Comparison of ENCODE assay signal across 8 cellular contexts in the genomic region with DNA sequence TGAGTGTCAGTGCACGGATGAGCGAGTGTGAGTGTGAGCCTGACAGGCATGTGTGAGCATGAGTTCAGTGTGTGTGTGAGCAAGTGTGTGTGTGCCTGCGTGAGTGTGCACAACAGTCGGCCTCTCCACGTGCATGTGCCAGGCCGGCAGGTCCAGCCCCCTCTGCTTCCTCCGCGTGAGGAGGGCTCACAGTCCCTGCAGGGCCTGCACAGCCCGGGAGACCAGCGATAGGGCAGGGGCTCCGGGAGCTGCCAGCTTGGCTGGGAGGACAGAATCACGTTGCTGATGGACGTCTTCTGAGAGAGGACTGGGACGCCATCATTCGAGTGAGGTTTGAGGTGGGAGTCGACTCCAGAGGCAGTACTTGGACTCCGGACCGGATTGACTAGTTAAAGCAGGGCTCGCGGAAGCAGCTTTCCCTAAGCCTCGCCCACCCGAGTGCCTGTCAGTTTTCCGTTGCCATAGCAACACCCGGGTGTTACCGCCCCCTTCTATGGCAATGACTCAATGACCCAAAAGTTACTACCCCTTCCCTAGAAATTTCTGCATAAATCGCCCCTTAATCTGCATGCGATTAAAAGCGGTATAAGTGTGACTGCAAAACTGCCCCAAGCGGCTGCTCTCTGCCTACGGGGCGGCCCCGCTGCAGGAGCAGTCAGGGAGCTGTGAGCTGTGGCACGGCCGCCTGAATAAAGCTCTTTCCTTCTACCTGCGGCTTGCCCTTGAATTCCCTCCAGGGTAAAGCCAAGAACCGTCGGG. TPM values are rescaled to one million over a fixed set of nuclear protein-coding genes. Genes with fewer than 3 reads are reported as not detected.
DNase-seq lines count a peak whose midpoint lies in the region; ATAC-seq and TF ChIP-seq lines count a peak whose summit lies in the region.

No MANE protein-coding gene starts in this region.

- H3K4me3 ChIP-seq in AG04449 (ENCODE audit: low read depth, low read length) (peak overlapping the region; percentile 62), duodenal mucosa (ENCODE audit: low read depth in 1 of 2, low read length in 2 of 2) (peak overlapping the region; percentile 65 to 75), lower leg skin (ENCODE audit: low read depth, poor library complexity, severe bottlenecking) (peak overlapping the region; percentile 37)

- no peaks in the 10 kb centered on the region for H3K9me3 ChIP-seq in duodenal mucosa (ENCODE audit: control insufficient read depth in 1 of 2, low read length in 2 of 2)

- DNase-seq in AG04449 (ENCODE audit: low read depth, low spot score) (no peak), HS-5 (ENCODE audit: low read depth) (peak; percentile 6), lower leg skin (ENCODE audit: low spot score in 2 of 2) (peak; percentile 55 to 84), T1000 (lab: John Stamatoyannopoulos, UW) (no peak)
- DNase-seq in activated CD4-positive, alpha-beta T cell treated with anti-CD3 and anti-CD28 coated beads, Interleukin-2, amount 10 ng/mL, durations not matched to agents 7 days and 5 days: peak; percentile 75
- DNase-seq in stimulated activated CD4-positive, alpha-beta T cell treated with anti-CD3 and anti-CD28 coated beads, Interleukin-4, amount 100 ng/mL, for 1 hour: peak; percentile 70

- H3K9ac ChIP-seq in duodenal mucosa (ENCODE audit: low read depth in 1 of 2, low read length in 2 of 2): peak overlapping the region; percentile 19 to 21

- peaks cover 5 to 6% of the 10 kb centered on the region in 2 donors for H3K4me1 ChIP-seq in duodenal mucosa (ENCODE audit: control insufficient read depth in 1 of 2, insufficient read depth in 2 of 2, low read length in 2 of 2)

- no peak for TF ChIP-seq POLR2A in lower leg skin (IDR thresholded peaks at IDR 0.05)

- peaks cover 20% of the 10 kb centered on the region for H3K27me3 Mint-ChIP-seq in activated CD4-positive, alpha-beta T cell treated with anti-CD3 and anti-CD28 coated beads, Interleukin-2, amount 10 ng/mL, durations not matched to agents 7 days and 5 days

- peaks cover 0 to 5% of the 10 kb centered on the region in 2 donors for H3K27me3 ChIP-seq in duodenal mucosa (ENCODE audit: control insufficient read depth in 1 of 2, insufficient read depth in 2 of 2, low read length in 2 of 2)

- peaks cover 18% of the 10 kb centered on the region for H3K4me1 Mint-ChIP-seq in activated CD4-positive, alpha-beta T cell treated with anti-CD3 and anti-CD28 coated beads, Interleukin-2, amount 10 ng/mL, durations not matched to agents 7 days and 5 days

- no peaks in the 10 kb centered on the region for H3K36me3 ChIP-seq in duodenal mucosa (ENCODE audit: control insufficient read depth in 1 of 2, insufficient read depth in 2 of 2, low read length in 2 of 2)

- intact Hi-C loops in lower leg skin (cut with DNase I; ENCODE audit: low total_unique reads): no loop called here

- POLR2A ChIA-PET in AG04449 (lab: Yijun Ruan, JAX): no interaction called here
- POLR2A ChIA-PET in activated CD4-positive, alpha-beta T cell treated with anti-CD3 and anti-CD28 coated beads, Interleukin-2, amount 10 ng/mL, durations not matched to agents 7 days and 5 days (lab: Charles Lee): interaction anchor here (0.9 kb wide), 1 partner anchor 429 kb away, joined by 4 read pairs; no protein-coding TSS in a partner anchor

- peak overlapping the region; percentile 94 for H3K4me3 Mint-ChIP-seq in activated CD4-positive, alpha-beta T cell treated with anti-CD3 and anti-CD28 coated beads, Interleukin-2, amount 10 ng/mL, durations not matched to agents 7 days and 5 days

- H3K9me3 Mint-ChIP-seq in activated CD4-positive, alpha-beta T cell treated with anti-CD3 and anti-CD28 coated beads, Interleukin-2, amount 10 ng/mL, durations not matched to agents 7 days and 5 days: no peaks in the 10 kb centered on the region

- no peak overlapping the region for H3K27ac ChIP-seq in duodenal mucosa (ENCODE audit: low read depth, low read length)

- no peaks in the 10 kb centered on the region for H3K36me3 Mint-ChIP-seq in activated CD4-positive, alpha-beta T cell treated with anti-CD3 and anti-CD28 coated beads, Interleukin-2, amount 10 ng/mL, durations not matched to agents 7 days and 5 days (ENCODE audit: low read depth)

- WGBS in lower leg skin, 2 donors: 1% methylated on average over 34 to 37 of the region's 37 CpGs

- peak overlapping the region; percentile 88 for H3K27ac Mint-ChIP-seq in activated CD4-positive, alpha-beta T cell treated with anti-CD3 and anti-CD28 coated beads, Interleukin-2, amount 10 ng/mL, durations not matched to agents 7 days and 5 days

- peak; percentile 55 for ATAC-seq in GM19043 (IDR thresholded peaks at IDR 0.05; ENCODE audit: low read depth, unreplicated experiment)

- no peak for TF ChIP-seq CTCF in AG04449 (IDR thresholded peaks at IDR 0.05; ENCODE audit: insufficient read depth, low read length, missing control alignments)
- TF ChIP-seq CTCF in lower leg skin (IDR thresholded peaks at IDR 0.05): no peak

- CTCF ChIA-PET in AG04449 (lab: Yijun Ruan, JAX): interaction anchor here (1.4 to 1.7 kb wide), 2 partner anchors 13 to 22 kb away, joined by 5 to 6 read pairs; no protein-coding TSS in a partner anchor
- CTCF ChIA-PET in activated CD4-positive, alpha-beta T cell treated with anti-CD3 and anti-CD28 coated beads, Interleukin-2, amount 10 ng/mL, durations not matched to agents 7 days and 5 days (lab: Charles Lee): no interaction called here

RNA-seq across cellular contexts. Expression of a gene that starts 19.7 kb away (rescaled TPM):
- total RNA-seq in activated CD4-positive, alpha-beta T cell treated with anti-CD3 and anti-CD28 coated beads, Interleukin-2, amount 10 ng/mL, durations not matched to agents 7 days and 5 days: not detected
- total RNA-seq in lower leg skin: under 1 TPM in 2 of 4 donors, not detected in 2; 0.32 to 0.54 TPM

Comparison
In these comparisons a context has a peak if more than half of its experiments do, and no peak if none do; other contexts are left out.
1. DNase-seq: peak in HS-5 (single experiment), activated CD4-positive, alpha-beta T cell treated with anti-CD3 and anti-CD28 coated beads, Interleukin-2, amount 10 ng/mL, durations not matched to agents 7 days and 5 days (single experiment), lower leg skin (2 of 2) and stimulated activated CD4-positive, alpha-beta T cell treated with anti-CD3 and anti-CD28 coated beads, Interleukin-4, amount 100 ng/mL, for 1 hour (single experiment); none in AG04449 (single experiment) and T1000 (single experiment).
2. Peak in every context shown above with its lines, with median percentiles within 50 percentile points of each other: H3K4me3 ChIP-seq.